10 cellular contexts compared by ENCODE assay signal in genomic region chr19:47663435-47663910, GRCh38. TPM values are rescaled to one million over a fixed set of nuclear protein-coding genes. Genes with fewer than 3 reads are reported as not detected.
DNase-seq lines count a peak whose midpoint lies in the region; ATAC-seq and TF ChIP-seq lines count a peak whose summit lies in the region.
"Had no signal": no experiment of that assay in that cellular context is flagged by ENCODE, and none has a peak within 500 bp of the region (broad histone marks: within the 10 kb centered on the region; RNA-seq: fewer than 3 reads in every experiment).

No MANE protein-coding gene starts in this region.

- peaks cover 7% of the 10 kb centered on the region for H3K27me3 Mint-ChIP-seq in neural progenitor cell (ENCODE audit: insufficient read depth, low read depth)
- H3K27me3 Mint-ChIP-seq: activated naive CD8-positive, alpha-beta T cell had no signal

- peaks cover 90% of the 10 kb centered on the region for H4K20me1 ChIP-seq in neural progenitor cell (ENCODE audit: low read depth)

- CTCF ChIA-PET in HEK293T (lab: Yijun Ruan, JAX), result no interaction called here

- peaks cover 71% of the 10 kb centered on the region for H3K79me2 ChIP-seq in neural progenitor cell (ENCODE audit: low read depth)

- POLR2A ChIA-PET in HEK293T (lab: Yijun Ruan, JAX), result no interaction called here

- no peaks in the 10 kb centered on the region for H3K9me3 Mint-ChIP-seq in neural progenitor cell

- H3K9ac ChIP-seq in neural progenitor cell, result no peak overlapping the region

- no peak overlapping the region for H3K27ac Mint-ChIP-seq in neural progenitor cell
- H3K27ac Mint-ChIP-seq: activated naive CD8-positive, alpha-beta T cell had no signal

- H2AFZ ChIP-seq in neural progenitor cell (replicated peaks), result no peak overlapping the region

- ATAC-seq in right cardiac atrium (peak in 1 of 2 donors; percentile 1), HG03469 (IDR thresholded peaks at IDR 0.05; ENCODE audit: unreplicated experiment) (no peak)

- intact Hi-C loops in right cardiac atrium (cut with DNase I), result loop anchor here in 2 of 4 donors (10.0 kb wide), 2 partner anchors 49 to 59 kb away; partner anchors contain the start of gene BICRA (in 1 of the 2)
- intact Hi-C loops in spleen (cut with DNase I; ENCODE audit: low total_unique reads), result no loop called here

- H3K4me2 ChIP-seq in neural progenitor cell, result no peak overlapping the region

- peaks cover 49% of the 10 kb centered on the region for H3K4me1 Mint-ChIP-seq in neural progenitor cell

- H3K27me3 ChIP-seq in right cardiac atrium (ENCODE audit: control insufficient read depth, insufficient read depth), result no peaks in the 10 kb centered on the region
- no peaks in the 10 kb centered on the region for H3K27me3 ChIP-seq in spleen (replicated peaks in 1 of 7)
- H3K27me3 ChIP-seq in neural progenitor cell, result no peaks in the 10 kb centered on the region

- no peak overlapping the region for H3K4me3 Mint-ChIP-seq in neural progenitor cell
- H3K4me3 Mint-ChIP-seq: activated naive CD8-positive, alpha-beta T cell had no signal

- no peaks in the 10 kb centered on the region for H3F3A ChIP-seq in neural progenitor cell (ENCODE audit: low read depth)

- peaks cover 5% of the 10 kb centered on the region for H3K36me3 Mint-ChIP-seq in neural progenitor cell

- 59% methylated on average over 3 of the region's 3 CpGs for WGBS in right cardiac atrium
- 70 to 97% (median 86%) methylated on average over 3 of the region's 3 CpGs for WGBS in spleen, 5 donors

- H3K9me3 ChIP-seq in right cardiac atrium (ENCODE audit: control insufficient read depth, low read length), result no peaks in the 10 kb centered on the region
- H3K9me3 ChIP-seq in spleen, result no peaks in the 10 kb centered on the region
- no peaks in the 10 kb centered on the region for H3K9me3 ChIP-seq in neural progenitor cell (ENCODE audit: low read depth)

- H3K27ac ChIP-seq in angular gyrus (ENCODE audit: low read depth, low read length), result peak overlapping the region; percentile 99
- H3K27ac ChIP-seq in right cardiac atrium (ENCODE audit: low read length), result peak overlapping the region; percentile 95
- H3K27ac ChIP-seq in spleen, result peak overlapping the region in 6 of 8 donors; percentile 49 to 86 (median 80)
- H3K27ac ChIP-seq in neural progenitor cell, result no peak overlapping the region

- H3K36me3 ChIP-seq in spleen, result peaks cover 0 to 36% (median 0%) of the 10 kb centered on the region in 6 donors
- H3K36me3 ChIP-seq in neural progenitor cell, result no peaks in the 10 kb centered on the region

- H3K4me1 ChIP-seq in right cardiac atrium (ENCODE audit: control insufficient read depth, insufficient read depth, low read length), result peaks cover 35% of the 10 kb centered on the region
- peaks cover 0 to 65% (median 37%) of the 10 kb centered on the region in 6 donors for H3K4me1 ChIP-seq in spleen
- H3K4me1 ChIP-seq in neural progenitor cell, result no peaks in the 10 kb centered on the region

- no peak for TF ChIP-seq CTCF in spleen (IDR thresholded peaks at IDR 0.05 in 8 of 11, conservative IDR thresholded peaks at IDR 0.05 in 3 of 11)
- TF ChIP-seq CTCF in neural progenitor cell (IDR thresholded peaks at IDR 0.05), result no peak

- peak; percentile 92 for DNase-seq in HCEC 1CT
- DNase-seq in right cardiac atrium, result no peak
- DNase-seq in spleen, result no peak
- no peak for DNase-seq in germinal center (ENCODE audit: low spot score)
- DNase-seq in neural progenitor cell (ENCODE audit: low spot score), result no peak
- DNase-seq in HEK293T (ENCODE audit: extremely low spot score), result no peak

- H3K4me3 ChIP-seq in right cardiac atrium (ENCODE audit: low read length), result no peak overlapping the region
- no peak overlapping the region for H3K4me3 ChIP-seq in spleen
- no peak overlapping the region for H3K4me3 ChIP-seq in neural progenitor cell
- H3K4me3 ChIP-seq: GM12878 had no signal

- TF ChIP-seq POLR2A in spleen (IDR thresholded peaks at IDR 0.05), result no peak

TF ChIP-seq in HEK293T, 16 proteins besides CTCF, POLR2A, EP300 and RAD21:
- TF ChIP-seq ARNT (IDR thresholded peaks at IDR 0.05) (no peak), FOXK2 (IDR thresholded peaks at IDR 0.05) (no peak), ZNF384 (IDR thresholded peaks at IDR 0.05) (no peak), HDGF (IDR thresholded peaks at IDR 0.05; ENCODE audit: borderline replicate concordance) (no peak), TARDBP (IDR thresholded peaks at IDR 0.05) (no peak), ELF4 (IDR thresholded peaks at IDR 0.05) (no peak), CTBP1 (IDR thresholded peaks at IDR 0.05; ENCODE audit: borderline replicate concordance) (no peak), PKNOX1 (IDR thresholded peaks at IDR 0.05) (no peak), FOXM1 (IDR thresholded peaks at IDR 0.05; ENCODE audit: borderline replicate concordance) (no peak), LEF1 (IDR thresholded peaks at IDR 0.05; ENCODE audit: borderline replicate concordance) (no peak), L3MBTL2 (conservative IDR thresholded peaks at IDR 0.05) (no peak), SUZ12 (IDR thresholded peaks at IDR 0.05) (no peak), BHLHE40 (IDR thresholded peaks at IDR 0.05; ENCODE audit: borderline replicate concordance) (no peak), SP1 (IDR thresholded peaks at IDR 0.05) (no peak), NFRKB (IDR thresholded peaks at IDR 0.05) (no peak), FOXA1 (IDR thresholded peaks at IDR 0.05) (no peak)

RNA-seq across cellular contexts. Expression of gene EHD2, which starts 49.7 kb away (rescaled TPM):
- total RNA-seq in right cardiac atrium, result 10 to 100 TPM; 32.8 to 61.9 (median 49.1) TPM
- 34.8 TPM for polyA plus RNA-seq in right cardiac atrium
- 10 to 100 TPM; 48.9 to 87.7 (median 64.3) TPM for total RNA-seq in spleen
- polyA plus RNA-seq in spleen, result 10 to 100 TPM in 2 of 3 donors, 1 to 10 TPM in 1; 6.9 to 18.4 (median 10.6) TPM
- total RNA-seq in neural progenitor cell (ENCODE audit: low replicate concordance), result 1.5 and 3.9 TPM in 2 replicates

RNA-seq across cellular contexts. Expression of gene BICRA, which starts 54.5 kb away (rescaled TPM):
- total RNA-seq in right cardiac atrium (10 to 100 TPM in 2 of 4 donors, 1 to 10 TPM in 2; 9.7 to 13.6 (median 11.0) TPM), spleen (10 to 100 TPM; 10.9 to 21.8 (median 20.1) TPM), neural progenitor cell (ENCODE audit: low replicate concordance) (6.4 and 15.6 TPM in 2 replicates)
- polyA plus RNA-seq in right cardiac atrium (9.2 TPM), spleen (10 to 100 TPM in 1 of 3 donors, 1 to 10 TPM in 2; 2.2 to 10.2 (median 5.1) TPM)
